14 cellular contexts compared by ENCODE assay signal in the genomic region with DNA sequence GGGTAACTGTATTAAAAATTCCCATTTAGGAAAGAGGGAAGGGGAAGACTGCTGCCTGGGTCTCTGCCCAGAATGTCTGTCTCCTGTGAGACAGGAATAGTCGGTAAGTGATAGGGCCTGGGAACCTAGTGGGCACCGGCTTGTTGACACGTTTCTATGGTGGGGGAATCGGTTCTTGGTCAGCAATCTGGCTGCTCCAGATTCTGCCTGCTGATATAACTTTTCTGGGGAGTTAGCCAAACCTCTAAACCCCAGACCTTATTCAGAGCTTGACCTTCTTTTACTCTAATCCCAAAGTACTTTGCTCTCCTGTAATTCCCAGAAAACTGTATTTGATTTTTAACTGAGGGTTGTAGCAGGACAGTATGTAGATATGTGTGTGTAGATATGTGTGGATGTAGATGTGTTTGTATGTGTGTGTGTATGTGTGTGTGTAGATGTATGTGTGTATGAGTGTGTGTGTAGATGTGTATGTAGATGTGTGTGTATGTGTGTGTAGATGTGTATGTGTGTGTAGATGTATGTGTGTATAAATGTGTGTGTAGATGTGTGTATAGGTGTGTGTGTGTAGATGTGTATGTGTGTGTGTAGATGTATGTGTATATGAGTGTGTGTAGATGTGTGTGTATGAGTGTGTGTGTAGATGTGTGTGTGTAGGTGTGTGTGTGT.
A peak's percentile ranks its signal among the peaks of the same experiment; 100 is the strongest.
DNase-seq lines count a peak whose midpoint lies in the region; ATAC-seq and TF ChIP-seq lines count a peak whose summit lies in the region.
"Had no signal": no experiment of that assay in that cellular context is flagged by ENCODE, and none has a peak within 500 bp of the region (broad histone marks: within the 10 kb centered on the region; RNA-seq: fewer than 3 reads in every experiment).

No MANE protein-coding gene starts in this region.

- peak; percentile 75 for DNase-seq in DMS 273 (lab: John Stamatoyannopoulos, UW; ENCODE audit: unreplicated experiment)
- no peak for DNase-seq in DMS 273 treated with DMSO at 0.1 percent for 48 hours (lab: John Stamatoyannopoulos, UW)
- DNase-seq in mesenchymal stem cell: no peak
- no peak for DNase-seq in aorta
- DNase-seq in C1 segment of cervical spinal cord (lab: John Stamatoyannopoulos, UW): no peak
- no peak for DNase-seq in activated CD4-positive, alpha-beta T cell treated with anti-CD3 and anti-CD28 coated beads, Interleukin-2, amount 50 U/mL, for 48 hours
- no peak for DNase-seq in PC-3
- DNase-seq: DMS79 treated with DMSO at 0.1 percent for 48 hours, NCI-H2107, nephron progenitor cell, Peyer's patch had no signal

- H3K4me3 ChIP-seq in duodenal mucosa (ENCODE audit: low read depth in 1 of 2, low read length in 2 of 2): no peak overlapping the region
- peak overlapping the region in 1 of 2 experiments; percentile 18 for H3K4me3 ChIP-seq in mesenchymal stem cell (ENCODE audit: insufficient read depth in 1 of 2, low read depth in 1 of 2, low read length in 2 of 2)
- H3K4me3 ChIP-seq in aorta (ENCODE audit: low read length in 2 of 2): no peak overlapping the region
- no peak overlapping the region for H3K4me3 ChIP-seq in PC-3 (ENCODE audit: low read length)
- H3K4me3 ChIP-seq: Peyer's patch had no signal

- no peaks in the 10 kb centered on the region for H3K27me3 ChIP-seq in duodenal mucosa (ENCODE audit: control insufficient read depth in 1 of 2, insufficient read depth in 2 of 2, low read length in 2 of 2)
- H3K27me3 ChIP-seq in mesenchymal stem cell (ENCODE audit: control insufficient read depth in 1 of 2, insufficient read depth in 1 of 2, low read length in 2 of 2): no peaks in the 10 kb centered on the region
- H3K27me3 ChIP-seq in aorta (ENCODE audit: control insufficient read depth in 1 of 2, insufficient read depth in 2 of 2, low read length in 1 of 2): no peaks in the 10 kb centered on the region
- no peaks in the 10 kb centered on the region for H3K27me3 ChIP-seq in PC-3 (ENCODE audit: low read length)
- H3K27me3 ChIP-seq: Peyer's patch had no signal

- no peak overlapping the region for H2AK5ac ChIP-seq in mesenchymal stem cell (ENCODE audit: low read length, severe bottlenecking)

- peaks cover 27 to 33% of the 10 kb centered on the region in 2 donors for H3K4me1 ChIP-seq in duodenal mucosa (ENCODE audit: control insufficient read depth in 1 of 2, insufficient read depth in 2 of 2, low read length in 2 of 2)
- H3K4me1 ChIP-seq in mesenchymal stem cell (ENCODE audit: control insufficient read depth, insufficient read depth, low read depth, low read length): peaks cover 15% of the 10 kb centered on the region
- peaks cover 3 to 14% of the 10 kb centered on the region in 2 donors for H3K4me1 ChIP-seq in aorta (ENCODE audit: control insufficient read depth in 1 of 2, insufficient read depth in 2 of 2, low read length in 2 of 2)
- peaks cover 44% of the 10 kb centered on the region for H3K4me1 ChIP-seq in PC-3 (ENCODE audit: insufficient read depth, low read length)

- peak overlapping the region in 1 of 2 experiments; percentile 92 for H3K14ac ChIP-seq in mesenchymal stem cell (ENCODE audit: low read length in 2 of 2)

- H3K27ac ChIP-seq in duodenal mucosa (ENCODE audit: low read depth, low read length): peak overlapping the region; percentile 11
- H3K27ac ChIP-seq in mesenchymal stem cell (ENCODE audit: low read length, poor library complexity, severe bottlenecking): no peak overlapping the region
- peak overlapping the region; percentile 24 to 41 for H3K27ac ChIP-seq in aorta (ENCODE audit: low read depth in 1 of 2, low read length in 2 of 2)
- no peak overlapping the region for H3K27ac ChIP-seq in PC-3 (ENCODE audit: low read length)
- H3K27ac ChIP-seq: 22Rv1 had no signal

- H3K79me1 ChIP-seq in mesenchymal stem cell (replicated peaks; ENCODE audit: low read length, poor library complexity, severe bottlenecking): peaks cover 2% of the 10 kb centered on the region

- no peaks in the 10 kb centered on the region for H4K20me1 ChIP-seq in PC-3 (ENCODE audit: low read length)

- WGBS in mesenchymal stem cell: 97% methylated on average over 4 of the region's 4 CpGs
- WGBS in aorta, 2 donors: 3 to 7% methylated on average over 4 of the region's 4 CpGs

- H3K9ac ChIP-seq in duodenal mucosa (ENCODE audit: low read depth in 1 of 2, low read length in 2 of 2) (no peak overlapping the region), mesenchymal stem cell (ENCODE audit: low read length) (no peak overlapping the region), PC-3 (ENCODE audit: low read length) (no peak overlapping the region)

- H4K8ac ChIP-seq in mesenchymal stem cell (ENCODE audit: low read length): no peak overlapping the region

- POLR2A ChIA-PET in PC-3 (lab: Charles Lee; ENCODE audit: unreplicated experiment): no interaction called here

- H2BK5ac ChIP-seq in mesenchymal stem cell (ENCODE audit: low read depth, low read length, poor library complexity, severe bottlenecking): no peak overlapping the region

- TF ChIP-seq CTCF in PC-3 (conservative IDR thresholded peaks at IDR 0.05; ENCODE audit: low read depth, low read length): no peak

- H3K23ac ChIP-seq in mesenchymal stem cell (ENCODE audit: low read length in 2 of 2): no peak overlapping the region

- H2BK12ac ChIP-seq in mesenchymal stem cell (ENCODE audit: low read length in 2 of 2): peak overlapping the region; percentile 11 to 67

- H3K4ac ChIP-seq in mesenchymal stem cell (ENCODE audit: low read depth in 1 of 2, low read length in 2 of 2): peak overlapping the region in 1 of 2 experiments; percentile 11

- no peak overlapping the region for H2BK120ac ChIP-seq in mesenchymal stem cell (ENCODE audit: low read depth, low read length)

- H3K18ac ChIP-seq in mesenchymal stem cell (ENCODE audit: low read depth in 1 of 2, low read length in 2 of 2): no peak overlapping the region

- no peak overlapping the region for H4K91ac ChIP-seq in mesenchymal stem cell (ENCODE audit: low read length)

- no TSS peak for BruUV-seq in PC-3 (replicated peaks; lab: Mats Ljungman, UMichigan)

- H3F3A ChIP-seq in PC-3 (ENCODE audit: low read length, unreplicated experiment): peaks cover 3% of the 10 kb centered on the region

- no peaks in the 10 kb centered on the region for H3K9me2 ChIP-seq in PC-3 (replicated peaks; ENCODE audit: low read length)

- CTCF ChIA-PET in PC-3 (lab: Charles Lee): no interaction called here

- ATAC-seq in aorta (ENCODE audit: low FRiP score): no peak
- ATAC-seq in PC-3: no peak
- ATAC-seq: activated T-helper 17 cell treated with anti-CD3 and anti-CD28 coated beads, Interleukin-2, amount 50 U/mL, for 72 hours had no signal

- no peaks in the 10 kb centered on the region for H3K36me3 ChIP-seq in duodenal mucosa (ENCODE audit: control insufficient read depth in 1 of 2, insufficient read depth in 2 of 2, low read length in 2 of 2)
- H3K36me3 ChIP-seq in mesenchymal stem cell (ENCODE audit: control insufficient read depth in 1 of 2, insufficient read depth in 2 of 2, low read depth in 1 of 2, low read length in 2 of 2): no peaks in the 10 kb centered on the region
- no peaks in the 10 kb centered on the region for H3K36me3 ChIP-seq in aorta (ENCODE audit: control insufficient read depth in 1 of 2, insufficient read depth in 2 of 2, low read length in 1 of 2)
- H3K36me3 ChIP-seq in PC-3 (ENCODE audit: low read depth, low read length): no peaks in the 10 kb centered on the region
- H3K36me3 ChIP-seq: Peyer's patch had no signal

- no peak overlapping the region for H3K4me2 ChIP-seq in mesenchymal stem cell (ENCODE audit: low read length, poor library complexity, severe bottlenecking)
- H3K4me2 ChIP-seq in PC-3 (ENCODE audit: low read length): no peak overlapping the region

- intact Hi-C loops in aorta (cut with DNase I) (loop anchor here in 1 of 2 donors (5.0 kb wide), 1 partner anchor 93 kb away; no protein-coding TSS in a partner anchor), PC-3 (cut with micrococcal nuclease) (loop anchor here (2.0 kb wide), 2 partner anchors 87 to 89 kb away; no protein-coding TSS in a partner anchor)

- H2AFZ ChIP-seq in mesenchymal stem cell (ENCODE audit: low read depth, low read length) (no peak overlapping the region), PC-3 (ENCODE audit: low read length) (no peak overlapping the region)

- H3K79me2 ChIP-seq in PC-3 (ENCODE audit: low read length): no peaks in the 10 kb centered on the region

- no peaks in the 10 kb centered on the region for H3K9me3 ChIP-seq in duodenal mucosa (ENCODE audit: control insufficient read depth in 1 of 2, low read length in 2 of 2)
- no peaks in the 10 kb centered on the region for H3K9me3 ChIP-seq in mesenchymal stem cell (ENCODE audit: control insufficient read depth, low read length)
- H3K9me3 ChIP-seq in aorta (ENCODE audit: control insufficient read depth, low read length): no peaks in the 10 kb centered on the region
- H3K9me3 ChIP-seq in PC-3 (ENCODE audit: low read length): no peaks in the 10 kb centered on the region
- H3K9me3 ChIP-seq: Peyer's patch had no signal

- no peak overlapping the region for H2BK15ac ChIP-seq in mesenchymal stem cell (ENCODE audit: low read depth, poor library complexity, severe bottlenecking)

Comparison
In these comparisons a context has a peak if more than half of its experiments do, and no peak if none do; other contexts are left out.
1. H3K27ac ChIP-seq: peak in duodenal mucosa (single experiment) and aorta (2 of 2); none in mesenchymal stem cell (single experiment) and PC-3 (single experiment).